In the genomic region with DNA sequence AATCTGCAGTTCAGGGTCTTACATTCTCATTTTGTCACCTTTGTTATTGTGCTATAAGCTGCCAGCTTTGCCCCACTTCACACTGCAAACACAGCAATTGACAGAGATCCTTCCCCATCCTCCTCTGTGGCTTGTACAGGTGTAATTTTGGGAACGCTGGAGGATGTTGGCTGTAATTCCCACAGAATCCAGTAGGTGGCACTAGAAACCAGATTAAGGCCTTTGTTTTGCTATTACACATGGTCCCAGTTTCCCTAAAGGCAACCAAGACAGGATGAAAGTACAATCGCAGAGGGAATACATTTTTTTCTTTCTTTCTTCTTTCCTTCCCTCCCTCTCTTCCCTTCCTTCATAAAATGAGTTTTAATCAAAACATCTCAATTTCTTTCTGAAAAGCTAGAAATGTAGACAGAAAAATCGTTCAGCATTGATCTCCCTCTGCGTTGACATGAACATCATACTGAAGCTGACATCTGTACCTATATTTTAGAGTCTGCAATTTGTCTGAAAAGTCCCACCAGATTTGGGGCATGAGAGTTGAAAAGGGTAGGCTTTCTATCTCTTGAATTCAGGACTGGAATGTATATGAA, we compare ENCODE assay signal across 9 cellular contexts. TPM values are rescaled to one million over a fixed set of nuclear protein-coding genes. Genes with fewer than 3 reads are reported as not detected.
DNase-seq lines count a peak whose midpoint lies in the region; ATAC-seq and TF ChIP-seq lines count a peak whose summit lies in the region.
"Had no signal": no experiment of that assay in that cellular context is flagged by ENCODE, and none has a peak within 500 bp of the region (broad histone marks: within the 10 kb centered on the region; RNA-seq: fewer than 3 reads in every experiment).

No MANE protein-coding gene starts in this region.

- no peak overlapping the region for H3K4me3 ChIP-seq in GM12875 (ENCODE audit: low read depth, low read length)

- no peak overlapping the region for H3K27ac ChIP-seq in C4-2B

- peak; percentile 60 for ATAC-seq in HG02973 (IDR thresholded peaks at IDR 0.05; ENCODE audit: unreplicated experiment)
- ATAC-seq in HG03457 (IDR thresholded peaks at IDR 0.05; ENCODE audit: unreplicated experiment): no peak

- peak; percentile 90 for TF ChIP-seq CTCF in C4-2B (conservative IDR thresholded peaks at IDR 0.05)
- TF ChIP-seq CTCF in GM12875 (IDR thresholded peaks at IDR 0.05; ENCODE audit: borderline replicate concordance, insufficient read depth, low read depth, low read length): peak; percentile 75

- DNase-seq in NCI-H2227 treated with DMSO at 0.1 percent for 48 hours (lab: John Stamatoyannopoulos, UW) (peak; percentile 67), globus pallidus (ENCODE audit: low spot score) (peak; percentile 45), renal cortical epithelial cell (ENCODE audit: low read depth) (peak; percentile 38)
- DNase-seq in activated CD8-positive, alpha-beta memory T cell treated with anti-CD3 and anti-CD28 coated beads, Interleukin-2, amount 50 U/mL, for 4 hours: peak; percentile 18

RNA-seq across cellular contexts. Expression of gene NELL1, which starts 21.3 kb away (rescaled TPM):
- total RNA-seq in renal cortical epithelial cell: not detected in 2 replicates

RNA-seq across cellular contexts. Expression of gene SLC6A5, which starts 48.7 kb away (rescaled TPM):
- not detected in 2 replicates for total RNA-seq in renal cortical epithelial cell
- total RNA-seq: skeletal muscle tissue had no signal
